Comparison of ENCODE assay signal across 2 cellular contexts in genomic region chr11:57698843-57699365, GRCh38.
TF ChIP-seq lines count a peak whose summit lies in the region.

No MANE protein-coding gene starts in this region.

TF ChIP-seq in IMR-90, 13 proteins besides CTCF, POLR2A, EP300 and RAD21:
- TF ChIP-seq MAZ (IDR thresholded peaks at IDR 0.05; ENCODE audit: borderline replicate concordance, low read depth, low read length) (no peak), BHLHE40 (IDR thresholded peaks at IDR 0.05; ENCODE audit: low read depth, low read length) (no peak), CHD1 (IDR thresholded peaks at IDR 0.05; ENCODE audit: low read depth, low read length) (no peak), RFX5 (IDR thresholded peaks at IDR 0.05; ENCODE audit: low read depth, low read length) (no peak), MXI1 (IDR thresholded peaks at IDR 0.05; ENCODE audit: borderline replicate concordance, low read depth, low read length) (no peak), FOS (IDR thresholded peaks at IDR 0.05; ENCODE audit: low read depth, low read length) (no peak), SMC3 (IDR thresholded peaks at IDR 0.05; ENCODE audit: low read depth, low read length) (no peak), RCOR1 (IDR thresholded peaks at IDR 0.05; ENCODE audit: insufficient replicate concordance, low read length) (no peak), MAFK (IDR thresholded peaks at IDR 0.05; ENCODE audit: low read depth, low read length) (no peak), CEBPB (IDR thresholded peaks at IDR 0.05; ENCODE audit: low read depth, low read length) (no peak), NFE2L2 (IDR thresholded peaks at IDR 0.05; ENCODE audit: low read depth, low read length) (no peak)
- TF ChIP-seq, protein P1, sequence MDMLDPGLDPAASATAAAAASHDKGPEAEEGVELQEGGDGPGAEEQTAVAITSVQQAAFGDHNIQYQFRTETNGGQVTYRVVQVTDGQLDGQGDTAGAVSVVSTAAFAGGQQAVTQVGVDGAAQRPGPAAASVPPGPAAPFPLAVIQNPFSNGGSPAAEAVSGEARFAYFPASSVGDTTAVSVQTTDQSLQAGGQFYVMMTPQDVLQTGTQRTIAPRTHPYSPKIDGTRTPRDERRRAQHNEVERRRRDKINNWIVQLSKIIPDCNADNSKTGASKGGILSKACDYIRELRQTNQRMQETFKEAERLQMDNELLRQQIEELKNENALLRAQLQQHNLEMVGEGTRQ (IDR thresholded peaks at IDR 0.05; ENCODE audit: low read depth, low read length): no peak
- TF ChIP-seq, protein P2, sequence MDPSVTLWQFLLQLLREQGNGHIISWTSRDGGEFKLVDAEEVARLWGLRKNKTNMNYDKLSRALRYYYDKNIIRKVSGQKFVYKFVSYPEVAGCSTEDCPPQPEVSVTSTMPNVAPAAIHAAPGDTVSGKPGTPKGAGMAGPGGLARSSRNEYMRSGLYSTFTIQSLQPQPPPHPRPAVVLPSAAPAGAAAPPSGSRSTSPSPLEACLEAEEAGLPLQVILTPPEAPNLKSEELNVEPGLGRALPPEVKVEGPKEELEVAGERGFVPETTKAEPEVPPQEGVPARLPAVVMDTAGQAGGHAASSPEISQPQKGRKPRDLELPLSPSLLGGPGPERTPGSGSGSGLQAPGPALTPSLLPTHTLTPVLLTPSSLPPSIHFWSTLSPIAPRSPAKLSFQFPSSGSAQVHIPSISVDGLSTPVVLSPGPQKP (IDR thresholded peaks at IDR 0.05; ENCODE audit: borderline replicate concordance, low read depth, low read length): no peak

TF ChIP-seq in GM12878, 131 proteins besides CTCF, POLR2A, EP300 and RAD21:
- TF ChIP-seq ZBTB4 (CRISPR knock-in tag; IDR thresholded peaks at IDR 0.05) (no peak), YY1 (IDR thresholded peaks at IDR 0.05; ENCODE audit: low read depth, low read length) (no peak), NR2C1 (IDR thresholded peaks at IDR 0.05) (no peak), ZSCAN29 (IDR thresholded peaks at IDR 0.05) (no peak), HSF1 (IDR thresholded peaks at IDR 0.05; ENCODE audit: low read depth, low read length) (no peak), ASH2L (IDR thresholded peaks at IDR 0.05; ENCODE audit: borderline replicate concordance, low read depth) (no peak), KAT2A (conservative IDR thresholded peaks at IDR 0.05; ENCODE audit: control insufficient read depth, low read depth, low read length) (no peak), ZNF592 (IDR thresholded peaks at IDR 0.05) (no peak), SIN3A (IDR thresholded peaks at IDR 0.05; ENCODE audit: low read depth, low read length) (no peak), POLR2AphosphoS2 (IDR thresholded peaks at IDR 0.05; ENCODE audit: low read depth, low read length) (no peak), MEF2B (IDR thresholded peaks at IDR 0.05; ENCODE audit: partially characterized antibody, poor library complexity, severe bottlenecking) (no peak), CUX1 (IDR thresholded peaks at IDR 0.05; ENCODE audit: insufficient replicate concordance, low read depth, low read length) (no peak)
- TF ChIP-seq, protein P3, sequence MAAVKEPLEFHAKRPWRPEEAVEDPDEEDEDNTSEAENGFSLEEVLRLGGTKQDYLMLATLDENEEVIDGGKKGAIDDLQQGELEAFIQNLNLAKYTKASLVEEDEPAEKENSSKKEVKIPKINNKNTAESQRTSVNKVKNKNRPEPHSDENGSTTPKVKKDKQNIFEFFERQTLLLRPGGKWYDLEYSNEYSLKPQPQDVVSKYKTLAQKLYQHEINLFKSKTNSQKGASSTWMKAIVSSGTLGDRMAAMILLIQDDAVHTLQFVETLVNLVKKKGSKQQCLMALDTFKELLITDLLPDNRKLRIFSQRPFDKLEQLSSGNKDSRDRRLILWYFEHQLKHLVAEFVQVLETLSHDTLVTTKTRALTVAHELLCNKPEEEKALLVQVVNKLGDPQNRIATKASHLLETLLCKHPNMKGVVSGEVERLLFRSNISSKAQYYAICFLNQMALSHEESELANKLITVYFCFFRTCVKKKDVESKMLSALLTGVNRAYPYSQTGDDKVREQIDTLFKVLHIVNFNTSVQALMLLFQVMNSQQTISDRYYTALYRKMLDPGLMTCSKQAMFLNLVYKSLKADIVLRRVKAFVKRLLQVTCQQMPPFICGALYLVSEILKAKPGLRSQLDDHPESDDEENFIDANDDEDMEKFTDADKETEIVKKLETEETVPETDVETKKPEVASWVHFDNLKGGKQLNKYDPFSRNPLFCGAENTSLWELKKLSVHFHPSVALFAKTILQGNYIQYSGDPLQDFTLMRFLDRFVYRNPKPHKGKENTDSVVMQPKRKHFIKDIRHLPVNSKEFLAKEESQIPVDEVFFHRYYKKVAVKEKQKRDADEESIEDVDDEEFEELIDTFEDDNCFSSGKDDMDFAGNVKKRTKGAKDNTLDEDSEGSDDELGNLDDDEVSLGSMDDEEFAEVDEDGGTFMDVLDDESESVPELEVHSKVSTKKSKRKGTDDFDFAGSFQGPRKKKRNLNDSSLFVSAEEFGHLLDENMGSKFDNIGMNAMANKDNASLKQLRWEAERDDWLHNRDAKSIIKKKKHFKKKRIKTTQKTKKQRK (IDR thresholded peaks at IDR 0.05; ENCODE audit: low read depth, low read length): no peak
TF ChIP-seq in GM12878: peak in this region for 0.
